9 cellular contexts compared by ENCODE assay signal in genomic region chr20:62860924-62861691, GRCh38. TPM values are rescaled to one million over a fixed set of nuclear protein-coding genes. Genes with fewer than 3 reads are reported as not detected.
DNase-seq lines count a peak whose midpoint lies in the region; ATAC-seq and TF ChIP-seq lines count a peak whose summit lies in the region.
"Had no signal": no experiment of that assay in that cellular context is flagged by ENCODE, and none has a peak within 500 bp of the region (broad histone marks: within the 10 kb centered on the region; RNA-seq: fewer than 3 reads in every experiment).

No MANE protein-coding gene starts in this region.

- peak overlapping the region in 10 of 11 experiments; percentile 60 to 87 (median 83); a peak in 20 of 22 replicates for H3K27ac ChIP-seq in BLaER1 treated with 17β-estradiol and CSF1 and Interleukin-3, amounts not matched to agents 10 nM and 100 nM
- H3K27ac ChIP-seq in esophagus (ENCODE audit: low read depth in 2 of 2, low read length in 1 of 2) (peak overlapping the region in 1 of 2 donors; percentile 37), ovary (no peak overlapping the region)

- H3K27ac Mint-ChIP-seq in activated CD4-positive, alpha-beta T cell treated with anti-CD3 and anti-CD28 coated beads, Interleukin-2, amount 10 ng/mL, durations not matched to agents 24 days and 14 days = no peak overlapping the region

- peaks cover 10% of the 10 kb centered on the region for H3K4me1 Mint-ChIP-seq in activated CD4-positive, alpha-beta T cell treated with anti-CD3 and anti-CD28 coated beads, Interleukin-2, amount 10 ng/mL, durations not matched to agents 24 days and 14 days

- H3K27me3 ChIP-seq in BLaER1 treated with 17β-estradiol and CSF1 and Interleukin-3, amounts not matched to agents 10 nM and 100 nM = peaks cover 10 to 18% (median 13%) of the 10 kb centered on the region in 11 experiments; a peak in 16 of 22 replicates
- no peaks in the 10 kb centered on the region for H3K27me3 ChIP-seq in esophagus (ENCODE audit: control insufficient read depth in 1 of 2, insufficient read depth in 2 of 2, low read length in 2 of 2)
- H3K27me3 ChIP-seq in ovary = no peaks in the 10 kb centered on the region

- intact Hi-C loops in activated CD4-positive, alpha-beta T cell treated with anti-CD3 and anti-CD28 coated beads, Interleukin-2, amount 10 ng/mL, durations not matched to agents 24 days and 14 days (cut with micrococcal nuclease) = loop anchor here (5.0 kb wide), 2 partner anchors 39 to 54 kb away; no protein-coding TSS in a partner anchor
- intact Hi-C loops in ovary (cut with DNase I) = no loop called here

- H3K4me2 ChIP-seq in BLaER1 treated with 17β-estradiol and CSF1 and Interleukin-3, amounts not matched to agents 10 nM and 100 nM = peak overlapping the region; percentile 95 to 100 (median 97)

- peaks cover 0 to 43% (median 27%) of the 10 kb centered on the region in 11 experiments; a peak in 18 of 22 replicates for H4K20me1 ChIP-seq in BLaER1 treated with 17β-estradiol and CSF1 and Interleukin-3, amounts not matched to agents 10 nM and 100 nM

- H3K9me3 Mint-ChIP-seq in activated CD4-positive, alpha-beta T cell treated with anti-CD3 and anti-CD28 coated beads, Interleukin-2, amount 10 ng/mL, durations not matched to agents 24 days and 14 days = no peaks in the 10 kb centered on the region
- H3K9me3 Mint-ChIP-seq: IgD-negative memory B cell had no signal

- H3K9me3 ChIP-seq in BLaER1 treated with 17β-estradiol and CSF1 and Interleukin-3, amounts not matched to agents 10 nM and 100 nM (replicated peaks in 1 of 11) = peaks cover 0 to 5% (median 0%) of the 10 kb centered on the region in 11 experiments; a peak in 1 of 22 replicates
- H3K9me3 ChIP-seq in esophagus (ENCODE audit: control insufficient read depth in 2 of 2, insufficient read depth in 1 of 2, low read depth in 1 of 2, low read length in 1 of 2) = no peaks in the 10 kb centered on the region
- H3K9me3 ChIP-seq in ovary = no peaks in the 10 kb centered on the region

- peak overlapping the region; percentile 28 for H3K4me3 Mint-ChIP-seq in activated CD4-positive, alpha-beta T cell treated with anti-CD3 and anti-CD28 coated beads, Interleukin-2, amount 10 ng/mL, durations not matched to agents 24 days and 14 days

- peaks cover 24% of the 10 kb centered on the region for H3K27me3 Mint-ChIP-seq in activated CD4-positive, alpha-beta T cell treated with anti-CD3 and anti-CD28 coated beads, Interleukin-2, amount 10 ng/mL, durations not matched to agents 24 days and 14 days

- TF ChIP-seq EP300 in ovary (IDR thresholded peaks at IDR 0.05) = no peak

- peak; percentile 85 for DNase-seq in activated CD4-positive, alpha-beta T cell treated with anti-CD3 and anti-CD28 coated beads, Interleukin-2, amount 10 ng/mL, durations not matched to agents 24 days and 14 days
- DNase-seq in ovary (peak in 3 of 5 donors; percentile 60 to 67 (median 65)), KBM-7 (no peak), cerebellar cortex (ENCODE audit: low spot score) (no peak)

- peaks cover 12% of the 10 kb centered on the region for H3K36me3 Mint-ChIP-seq in activated CD4-positive, alpha-beta T cell treated with anti-CD3 and anti-CD28 coated beads, Interleukin-2, amount 10 ng/mL, durations not matched to agents 24 days and 14 days (ENCODE audit: low read depth)

- peak overlapping the region; percentile 72 to 84 (median 75) for H3K4me3 ChIP-seq in BLaER1 treated with 17β-estradiol and CSF1 and Interleukin-3, amounts not matched to agents 10 nM and 100 nM
- H3K4me3 ChIP-seq in esophagus (ENCODE audit: low read depth in 1 of 2, low read length in 2 of 2) (peak overlapping the region; percentile 63 to 67), ovary (peak overlapping the region; percentile 43)

- 0 to 1% methylated on average over 43 to 129 of the region's 129 CpGs for WGBS in esophagus, 2 donors
- 1 to 2% (median 1%) methylated on average over 18 to 129 of the region's 129 CpGs for WGBS in ovary, 3 donors

- peaks cover 30 to 60% (median 56%) of the 10 kb centered on the region in 10 experiments for H3K4me1 ChIP-seq in BLaER1 treated with 17β-estradiol and CSF1 and Interleukin-3, amounts not matched to agents 10 nM and 100 nM
- peaks cover 3 to 14% of the 10 kb centered on the region in 2 donors for H3K4me1 ChIP-seq in esophagus (ENCODE audit: control insufficient read depth in 2 of 2, insufficient read depth in 2 of 2, low read length in 1 of 2)
- peaks cover 7% of the 10 kb centered on the region for H3K4me1 ChIP-seq in ovary (ENCODE audit: insufficient read depth)

- H3K36me3 ChIP-seq in BLaER1 treated with 17β-estradiol and CSF1 and Interleukin-3, amounts not matched to agents 10 nM and 100 nM = peaks cover 11 to 21% (median 15%) of the 10 kb centered on the region in 11 experiments
- H3K36me3 ChIP-seq in esophagus (ENCODE audit: control insufficient read depth in 2 of 2, insufficient read depth in 2 of 2, low read length in 1 of 2) = peaks cover 0 to 6% of the 10 kb centered on the region in 2 donors
- no peaks in the 10 kb centered on the region for H3K36me3 ChIP-seq in ovary

- in situ Hi-C loops in KBM-7 (cut with MboI; ENCODE audit: low pct_unique_long_range_greater_than_20kb, low sequenced_read_pairs) = no loop called here

- peak; percentile 35 for ATAC-seq in GM19455 (IDR thresholded peaks at IDR 0.05; ENCODE audit: unreplicated experiment)
- ATAC-seq in HG03565 (IDR thresholded peaks at IDR 0.05; ENCODE audit: unreplicated experiment) = peak; percentile 18

- peak overlapping the region; percentile 76 to 91 (median 84) for H3K9ac ChIP-seq in BLaER1 treated with 17β-estradiol and CSF1 and Interleukin-3, amounts not matched to agents 10 nM and 100 nM

- TF ChIP-seq CTCF in ovary (IDR thresholded peaks at IDR 0.05) = no peak

- no peak for TF ChIP-seq POLR2A in ovary (IDR thresholded peaks at IDR 0.05)

RNA-seq across cellular contexts. Expression of gene TCFL5, which starts 0.5 kb away (rescaled TPM):
- total RNA-seq in activated CD4-positive, alpha-beta T cell treated with anti-CD3 and anti-CD28 coated beads, Interleukin-2, amount 10 ng/mL, durations not matched to agents 24 days and 14 days = 5.8 and 6.2 TPM in 2 replicates
- polyA plus RNA-seq in esophagus (1 to 10 TPM; 2.8 to 3.5 TPM), ovary (10 to 100 TPM in 1 of 2 donors, 1 to 10 TPM in 1; 8.1 to 10.5 TPM)
- total RNA-seq in ovary = 10 to 100 TPM in 5 of 7 donors, 1 to 10 TPM in 2; 8.5 to 17.9 (median 15.0) TPM

RNA-seq across cellular contexts. Expression of gene COL9A3, which starts 44.3 kb away (rescaled TPM):
- 0.47 TPM in 1 of 2 replicates, not detected in the other for total RNA-seq in activated CD4-positive, alpha-beta T cell treated with anti-CD3 and anti-CD28 coated beads, Interleukin-2, amount 10 ng/mL, durations not matched to agents 24 days and 14 days
- 1 to 10 TPM; 1.4 to 3.8 TPM for polyA plus RNA-seq in esophagus
- total RNA-seq in ovary = 1 to 10 TPM in 5 of 7 donors, under 1 TPM in 1, not detected in 1; 0.83 to 2.6 (median 1.6) TPM
- polyA plus RNA-seq in ovary = 1 to 10 TPM in 1 of 2 donors, under 1 TPM in 1; 0.65 to 3.0 TPM

RNA-seq across cellular contexts. Expression of gene OGFR, which starts 56.5 kb away (rescaled TPM):
- 49.1 and 54.6 TPM in 2 replicates for total RNA-seq in activated CD4-positive, alpha-beta T cell treated with anti-CD3 and anti-CD28 coated beads, Interleukin-2, amount 10 ng/mL, durations not matched to agents 24 days and 14 days
- polyA plus RNA-seq in esophagus (10 to 100 TPM; 16.9 to 35.6 TPM), ovary (10 to 100 TPM; 28.6 to 43.0 TPM)
- total RNA-seq in ovary = 10 to 100 TPM; 40.3 to 52.9 (median 45.4) TPM

Comparison
In these comparisons a context has a peak if more than half of its experiments do, and no peak if none do; other contexts are left out.
1. H3K27ac ChIP-seq: peak in BLaER1 treated with 17β-estradiol and CSF1 and Interleukin-3, amounts not matched to agents 10 nM and 100 nM (10 of 11); none in ovary (0 of 2).
2. DNase-seq: peak in activated CD4-positive, alpha-beta T cell treated with anti-CD3 and anti-CD28 coated beads, Interleukin-2, amount 10 ng/mL, durations not matched to agents 24 days and 14 days (single experiment) and ovary (3 of 5); none in KBM-7 (single experiment) and cerebellar cortex (single experiment).
3. Peak in every context shown above with its lines, with median percentiles within 50 percentile points of each other: H3K4me3 ChIP-seq.